In genomic region chr4:7004331-7004730, GRCh38 we compare ENCODE assay signal across 20 cellular contexts. TPM values are rescaled to one million over a fixed set of nuclear protein-coding genes. Genes with fewer than 3 reads are reported as not detected.
DNase-seq lines count a peak whose midpoint lies in the region; ATAC-seq, FAIRE-seq and TF ChIP-seq lines count a peak whose summit lies in the region.
"Had no signal": no experiment of that assay in that cellular context is flagged by ENCODE, and none has a peak within 500 bp of the region (broad histone marks: within the 10 kb centered on the region; RNA-seq: fewer than 3 reads in every experiment).

No MANE protein-coding gene starts in this region.

- WGBS in psoas muscle, 3 donors: 73 to 83% (median 82%) methylated on average over 4 of the region's 4 CpGs

- H3K27ac ChIP-seq in psoas muscle: peak overlapping the region; percentile 74
- H3K27ac ChIP-seq: body of pancreas, neutrophil, SJCRH30 had no signal

- H3K36me3 ChIP-seq in psoas muscle (ENCODE audit: insufficient read depth in 1 of 2, low read depth in 1 of 2): peaks cover 2 to 77% of the 10 kb centered on the region in 2 donors

- TF ChIP-seq CTCF in psoas muscle (IDR thresholded peaks at IDR 0.05): no peak

- peaks cover 33% of the 10 kb centered on the region for H3K4me1 ChIP-seq in psoas muscle
- H3K4me1 ChIP-seq: body of pancreas had no signal

- in situ Hi-C loops in SK-MEL-5 (cut with HindIII; ENCODE audit: low pct_unique_long_range_greater_than_20kb, low sequenced_read_pairs): no loop called here

- no peak for ATAC-seq in psoas muscle
- ATAC-seq in GM18498 (IDR thresholded peaks at IDR 0.05; ENCODE audit: unreplicated experiment): no peak
- no peak for ATAC-seq in HG02642 (IDR thresholded peaks at IDR 0.05; ENCODE audit: poor library complexity, unreplicated experiment)
- ATAC-seq: activated CD4-positive, CD25-positive, alpha-beta regulatory T cell treated with anti-CD3 and anti-CD28 coated beads, Interleukin-2, amount 50 U/mL, for 24 hours; body of pancreas; left cardiac atrium had no signal

- no peak for TF ChIP-seq POLR2A in GM12891 (IDR thresholded peaks at IDR 0.05; ENCODE audit: low read depth, low read length)

- DNase-seq in EH (ENCODE audit: low read depth) (peak; percentile 96), SK-MEL-5 (ENCODE audit: low read depth, low spot score) (peak; percentile 70), fibroblast of gingiva (ENCODE audit: low read depth) (peak; percentile 86), psoas muscle (no peak), GM12891 (ENCODE audit: insufficient read length, low spot score) (no peak)
- DNase-seq in NK-92 treated with Interleukin-12 subunit alpha and Interleukin-12 subunit beta, amount 100 ng/mL, for 24 hours (lab: John Stamatoyannopoulos, UW): no peak
- DNase-seq: activated naive CD4-positive, alpha-beta T cell treated with Interleukin-2 at 50 U/mL for 16 hours; body of pancreas; IMR-90; left cardiac atrium; NCI-H1930; NCI-H510A; SJCRH30; stimulated activated CD4-positive, alpha-beta T cell treated with anti-CD3 and anti-CD28 coated beads, Interleukin-2, amount 100 ng/mL, for 48 hours; substantia nigra; T-helper 9 cell had no signal

- H3K4me3 ChIP-seq in psoas muscle: no peak overlapping the region
- H3K4me3 ChIP-seq: body of pancreas, SJCRH30 had no signal

- intact Hi-C loops in psoas muscle (cut with DNase I): no loop called here

- H3K9me3 ChIP-seq in psoas muscle: no peaks in the 10 kb centered on the region
- H3K9me3 ChIP-seq: body of pancreas, neutrophil, SJCRH30 had no signal

- FAIRE-seq in GM12891 (lab: Jason Lieb, UNC): no peak

- H3K27me3 ChIP-seq in psoas muscle (ENCODE audit: insufficient read depth in 3 of 3, low read length in 2 of 3): no peaks in the 10 kb centered on the region
- H3K27me3 ChIP-seq: body of pancreas, neutrophil, SJCRH30 had no signal

TF ChIP-seq in GM12891, 5 proteins besides CTCF, POLR2A, EP300 and RAD21:
- TF ChIP-seq PAX5 (IDR thresholded peaks at IDR 0.05; ENCODE audit: insufficient read depth, low read length, severe bottlenecking) (no peak), SPI1 (IDR thresholded peaks at IDR 0.05; ENCODE audit: low read depth, low read length) (no peak), POLR2AphosphoS5 (IDR thresholded peaks at IDR 0.05; ENCODE audit: low read depth, low read length) (no peak)

RNA-seq across cellular contexts. Expression of gene TADA2B, which starts 38.8 kb away (rescaled TPM):
- 9.3 and 9.6 TPM in 2 replicates for total RNA-seq in SK-MEL-5 (2014; rRNA removed; shearing (Covaris generic))
- 13.6 and 17.6 TPM in 2 replicates for polyA plus RNA-seq in SK-MEL-5 (2015; cell fraction: cytosol; rRNA removed)
- polyA plus RNA-seq in SK-MEL-5 (2015; cell fraction: nucleus; rRNA removed): 3.8 and 4.0 TPM in 2 replicates
- 10 to 100 TPM; 43.0 to 70.3 (median 54.7) TPM for total RNA-seq in psoas muscle
- 10 to 100 TPM; 21.0 to 63.3 (median 26.4) TPM for polyA plus RNA-seq in psoas muscle
- polyA plus RNA-seq in GM12891 (2012; ENCODE audit: low read depth, missing spikeins): 5.1 TPM

Comparison
In these comparisons a context has a peak if more than half of its experiments do, and no peak if none do; other contexts are left out.
1. DNase-seq: peak in EH (single experiment), SK-MEL-5 (single experiment) and fibroblast of gingiva (single experiment); none in psoas muscle (0 of 2), NK-92 treated with Interleukin-12 subunit alpha and Interleukin-12 subunit beta, amount 100 ng/mL, for 24 hours (single experiment) and GM12891 (single experiment).